Comparison of ENCODE assay signal across 20 cellular contexts in genomic region chr18:38350141-38350540, GRCh38.
DNase-seq lines count a peak whose midpoint lies in the region; ATAC-seq and TF ChIP-seq lines count a peak whose summit lies in the region.
"Had no signal": no experiment of that assay in that cellular context is flagged by ENCODE, and none has a peak within 500 bp of the region (broad histone marks: within the 10 kb centered on the region; RNA-seq: fewer than 3 reads in every experiment).

No MANE protein-coding gene starts in this region.

- no peak overlapping the region for H2AFZ ChIP-seq in mammary epithelial cell (ENCODE audit: low read depth, low read length)
- H2AFZ ChIP-seq: GM23338 had no signal

- no peaks in the 10 kb centered on the region for H3K36me3 Mint-ChIP-seq in MCF 10A (ENCODE audit: insufficient read depth, unreplicated experiment)
- H3K36me3 Mint-ChIP-seq: CD4-positive, alpha-beta memory T cell had no signal

- in situ Hi-C loops in mammary epithelial cell (cut with MboI; ENCODE audit: low sequenced_read_pairs in 2 of 2) = no loop called here

- no peak for TF ChIP-seq POLR2A in breast epithelium (IDR thresholded peaks at IDR 0.05)

- H3K27ac Mint-ChIP-seq in MCF 10A (ENCODE audit: low read depth, unreplicated experiment) = no peak overlapping the region
- H3K27ac Mint-ChIP-seq: CD4-positive, alpha-beta memory T cell; GM23338; H9 had no signal

- H3K9me3 ChIP-seq in breast epithelium (peaks cover 0 to 2% of the 10 kb centered on the region in 2 donors), mammary epithelial cell (replicated peaks; ENCODE audit: insufficient read depth, low read length) (no peaks in the 10 kb centered on the region)
- H3K9me3 ChIP-seq: A549, BE2C had no signal

- no peak for TF ChIP-seq CTCF in MCF 10A (IDR thresholded peaks at IDR 0.05; ENCODE audit: unreplicated experiment)
- no peak for TF ChIP-seq CTCF in breast epithelium (IDR thresholded peaks at IDR 0.05)
- no peak for TF ChIP-seq CTCF in mammary epithelial cell (conservative IDR thresholded peaks at IDR 0.05 in 1 of 2, IDR thresholded peaks at IDR 0.05 in 1 of 2; ENCODE audit: extremely low read depth in 1 of 2, insufficient read depth in 1 of 2, low read depth in 1 of 2, low read length in 2 of 2)
- no peak for TF ChIP-seq CTCF in foreskin keratinocyte (conservative IDR thresholded peaks at IDR 0.05)

- ATAC-seq in foreskin keratinocyte = no peak
- ATAC-seq: A549, GM23338, HCT116 had no signal

- dilution Hi-C loops in mammary epithelial cell (cut with HindIII; ENCODE audit: low sequenced_read_pairs) = no loop called here

- H3K27ac ChIP-seq in breast epithelium = no peak overlapping the region
- H3K27ac ChIP-seq in mammary epithelial cell (ENCODE audit: insufficient read depth, low read depth, low read length) = no peak overlapping the region
- H3K27ac ChIP-seq in foreskin keratinocyte = no peak overlapping the region
- H3K27ac ChIP-seq: A549; BLaER1 treated with 17β-estradiol and CSF1 and Interleukin-3, amounts not matched to agents 10 nM and 100 nM had no signal

- H3K79me2 ChIP-seq in mammary epithelial cell (ENCODE audit: insufficient read depth, low read length) = no peaks in the 10 kb centered on the region

- H4K20me1 ChIP-seq in mammary epithelial cell (ENCODE audit: insufficient read depth, low read length) = no peaks in the 10 kb centered on the region
- H4K20me1 ChIP-seq: BLaER1 treated with 17β-estradiol and CSF1 and Interleukin-3, amounts not matched to agents 10 nM and 100 nM had no signal

- POLR2A ChIA-PET in MCF 10A (lab: Yijun Ruan, JAX) = interaction anchor here (0.6 kb wide), 1 partner anchor 33 kb away, joined by 3 read pairs; no protein-coding TSS in a partner anchor

- no peaks in the 10 kb centered on the region for H3K27me3 Mint-ChIP-seq in MCF 10A (ENCODE audit: insufficient read depth, unreplicated experiment)
- H3K27me3 Mint-ChIP-seq: CD4-positive, alpha-beta memory T cell had no signal

- DNase-seq in MCF 10A (ENCODE audit: unreplicated experiment) = peak; percentile 41
- no peak for DNase-seq in breast epithelium (ENCODE audit: low spot score in 2 of 2)
- DNase-seq in mammary epithelial cell = peak; percentile 33
- peak; percentile 17 to 22 for DNase-seq in foreskin keratinocyte
- DNase-seq in islet precursor cell = no peak
- no peak for DNase-seq in DMS79 treated with DMSO at 0.1 percent for 48 hours (lab: John Stamatoyannopoulos, UW)
- DNase-seq: 8988T; ACHN; AML-193; BE2C; Calu3; CD4-positive, alpha-beta memory T cell; COR-L47; DMS79; GF-D8; H9 had no signal

- no peaks in the 10 kb centered on the region for H3K4me1 ChIP-seq in breast epithelium
- no peaks in the 10 kb centered on the region for H3K4me1 ChIP-seq in mammary epithelial cell (ENCODE audit: insufficient read depth, low read length)
- peaks cover 6% of the 10 kb centered on the region for H3K4me1 ChIP-seq in foreskin keratinocyte
- H3K4me1 ChIP-seq: A549, BE2C had no signal

- H3K4me2 ChIP-seq in mammary epithelial cell (ENCODE audit: insufficient read depth, low read depth, low read length) = no peak overlapping the region
- H3K4me2 ChIP-seq: A549; BLaER1 treated with 17β-estradiol and CSF1 and Interleukin-3, amounts not matched to agents 10 nM and 100 nM; GM23338 had no signal

- 73% methylated on average over 2 of the region's 2 CpGs for WGBS in mammary epithelial cell (ENCODE audit: low coverage, missing lambda C conversion rate)

- no peaks in the 10 kb centered on the region for H3K36me3 ChIP-seq in breast epithelium
- no peaks in the 10 kb centered on the region for H3K36me3 ChIP-seq in mammary epithelial cell (ENCODE audit: insufficient read depth, low read length)
- H3K36me3 ChIP-seq: BE2C; BLaER1 treated with 17β-estradiol and CSF1 and Interleukin-3, amounts not matched to agents 10 nM and 100 nM had no signal

- H3K27me3 ChIP-seq in breast epithelium = no peaks in the 10 kb centered on the region
- no peaks in the 10 kb centered on the region for H3K27me3 ChIP-seq in mammary epithelial cell (ENCODE audit: insufficient read depth, low read length)
- H3K27me3 ChIP-seq in foreskin keratinocyte = peaks cover 5% of the 10 kb centered on the region
- H3K27me3 ChIP-seq: BE2C; BLaER1 treated with 17β-estradiol and CSF1 and Interleukin-3, amounts not matched to agents 10 nM and 100 nM had no signal

- H3K4me3 ChIP-seq in breast epithelium (no peak overlapping the region), mammary epithelial cell (replicated peaks in 1 of 3; ENCODE audit: insufficient read depth in 1 of 3, low read depth in 2 of 3, low read length in 3 of 3) (no peak overlapping the region)
- H3K4me3 ChIP-seq: A549; BLaER1 treated with 17β-estradiol and CSF1 and Interleukin-3, amounts not matched to agents 10 nM and 100 nM; GM23338 had no signal

- CTCF ChIA-PET in MCF 10A (lab: Yijun Ruan, JAX) (interaction anchor here (1.1 kb wide), 1 partner anchor 12 kb away, joined by 3 read pairs; no protein-coding TSS in a partner anchor), mammary epithelial cell (lab: Charles Lee; ENCODE audit: low non-redundant PET) (no interaction called here)

- BruUV-seq in MCF 10A (replicated peaks; lab: Mats Ljungman, UMichigan) (no TSS peak), mammary epithelial cell (replicated peaks; lab: Mats Ljungman, UMichigan) (no TSS peak)

- H3K4me1 Mint-ChIP-seq in MCF 10A (ENCODE audit: insufficient read depth, unreplicated experiment) = peaks cover 9% of the 10 kb centered on the region
- H3K4me1 Mint-ChIP-seq: CD4-positive, alpha-beta memory T cell; GM23338; H9 had no signal

- H3K9me3 Mint-ChIP-seq in MCF 10A (ENCODE audit: unreplicated experiment) = no peaks in the 10 kb centered on the region
- H3K9me3 Mint-ChIP-seq: GM23338, H9 had no signal

- no peak overlapping the region for H3K4me3 Mint-ChIP-seq in MCF 10A (ENCODE audit: unreplicated experiment)
- H3K4me3 Mint-ChIP-seq: CD4-positive, alpha-beta memory T cell; GM23338; H9 had no signal

- no peak overlapping the region for H3K9ac ChIP-seq in mammary epithelial cell (ENCODE audit: insufficient read depth, low read length)
- H3K9ac ChIP-seq: BLaER1 treated with 17β-estradiol and CSF1 and Interleukin-3, amounts not matched to agents 10 nM and 100 nM had no signal

- intact Hi-C loops in MCF 10A (cut with micrococcal nuclease) = no loop called here
- intact Hi-C loops in breast epithelium (cut with DNase I; ENCODE audit: low total_unique reads) = no loop called here
- intact Hi-C loops in mammary epithelial cell (cut with micrococcal nuclease) = no loop called here

Comparison
In these comparisons a context has a peak if more than half of its experiments do, and no peak if none do; other contexts are left out.
1. DNase-seq: peak in MCF 10A (single experiment), mammary epithelial cell (single experiment) and foreskin keratinocyte (2 of 2); none in breast epithelium (0 of 2), islet precursor cell (single experiment) and DMS79 treated with DMSO at 0.1 percent for 48 hours (single experiment).